ENCODE assay signal across 1 cellular context in genomic region chr12:56636675-56637540, GRCh38.
TF ChIP-seq lines count a peak whose summit lies in the region.

No MANE protein-coding gene starts in this region.

TF ChIP-seq in HepG2, 621 proteins besides CTCF, POLR2A, EP300 and RAD21 (continues in another document):
- peak; percentile 32; the same call in 1 of the 2 replicates for TF ChIP-seq ZNF317 (CRISPR knock-in tag; IDR thresholded peaks at IDR 0.05)
- TF ChIP-seq SIX4 (CRISPR knock-in tag; IDR thresholded peaks at IDR 0.05) = peak; percentile 47; the same call in 1 of the 2 replicates
- peak; percentile 35 for TF ChIP-seq SKI (IDR thresholded peaks at IDR 0.05; ENCODE audit: partially characterized antibody)
- TF ChIP-seq CEBPZ (IDR thresholded peaks at IDR 0.05; ENCODE audit: low read length) = no peak
- no peak for TF ChIP-seq HNRNPL (IDR thresholded peaks at IDR 0.05; ENCODE audit: low read depth, low read length)
- TF ChIP-seq IRX3 (CRISPR knock-in tag; IDR thresholded peaks at IDR 0.05; ENCODE audit: borderline replicate concordance, low read depth) = no peak
- no peak for TF ChIP-seq HHEX (CRISPR knock-in tag; IDR thresholded peaks at IDR 0.05)
- no peak for TF ChIP-seq RELA (CRISPR knock-in tag; IDR thresholded peaks at IDR 0.05)
- TF ChIP-seq PHF5A (CRISPR knock-in tag; IDR thresholded peaks at IDR 0.05; ENCODE audit: low read depth, unreplicated experiment) = peak; percentile 67
- TF ChIP-seq STAG1 (CRISPR knock-in tag; IDR thresholded peaks at IDR 0.05) = peak; percentile 60
- no peak for TF ChIP-seq ZNF639 (CRISPR knock-in tag; conservative IDR thresholded peaks at IDR 0.05)
- TF ChIP-seq ZNF282 (IDR thresholded peaks at IDR 0.05; ENCODE audit: partially characterized antibody) = no peak
- TF ChIP-seq ZFP41 (CRISPR knock-in tag; IDR thresholded peaks at IDR 0.05; ENCODE audit: borderline replicate concordance) = no peak
- no peak for TF ChIP-seq KAT2B (IDR thresholded peaks at IDR 0.05; ENCODE audit: borderline replicate concordance, low read depth, low read length)
- peak; percentile 28; the same call in 1 of the 2 replicates for TF ChIP-seq KAT7 (CRISPR knock-in tag; IDR thresholded peaks at IDR 0.05; ENCODE audit: borderline replicate concordance)
- TF ChIP-seq RERE (CRISPR knock-in tag; IDR thresholded peaks at IDR 0.05; ENCODE audit: low read depth) = no peak
- no peak for TF ChIP-seq ZNF326 (CRISPR knock-in tag; IDR thresholded peaks at IDR 0.05; ENCODE audit: borderline replicate concordance)
- TF ChIP-seq JUNB (CRISPR knock-in tag; IDR thresholded peaks at IDR 0.05; ENCODE audit: borderline replicate concordance) = no peak
- peak; percentile 86; the same call in 1 of the 2 replicates for TF ChIP-seq ZNF772 (CRISPR knock-in tag; IDR thresholded peaks at IDR 0.05)
- no peak for TF ChIP-seq GLI4 (CRISPR knock-in tag; IDR thresholded peaks at IDR 0.05; ENCODE audit: borderline replicate concordance)
- peak; percentile 56; the same call in 1 of the 2 replicates for TF ChIP-seq ELF1 (CRISPR knock-in tag; IDR thresholded peaks at IDR 0.05)
- no peak for TF ChIP-seq MYNN (CRISPR knock-in tag; IDR thresholded peaks at IDR 0.05; ENCODE audit: low read depth)
- 0 out of 2 replicates have a peak, but pooled peaks have one; percentile 37 for TF ChIP-seq ZNF740 (CRISPR knock-in tag; IDR thresholded peaks at IDR 0.05)
- peak; percentile 28; the same call in 1 of the 2 replicates for TF ChIP-seq POGK (CRISPR knock-in tag; conservative IDR thresholded peaks at IDR 0.05)
- TF ChIP-seq ZNF138 (CRISPR knock-in tag; IDR thresholded peaks at IDR 0.05; ENCODE audit: low read depth) = no peak
- TF ChIP-seq ELK4 (CRISPR knock-in tag; IDR thresholded peaks at IDR 0.05; ENCODE audit: borderline replicate concordance) = no peak
- TF ChIP-seq JDP2 (CRISPR knock-in tag; IDR thresholded peaks at IDR 0.05; ENCODE audit: borderline replicate concordance) = no peak
- no peak for TF ChIP-seq ZMAT5 (CRISPR knock-in tag; IDR thresholded peaks at IDR 0.05; ENCODE audit: borderline replicate concordance, low read depth)
- TF ChIP-seq TGIF2 (CRISPR knock-in tag; IDR thresholded peaks at IDR 0.05) = no peak
- no peak for TF ChIP-seq HIC2 (CRISPR knock-in tag; IDR thresholded peaks at IDR 0.05; ENCODE audit: low read depth)
- no peak; the same call in 1 of the 2 replicates for TF ChIP-seq KMT2B (CRISPR knock-in tag; IDR thresholded peaks at IDR 0.05)
- no peak for TF ChIP-seq PRMT3 (CRISPR knock-in tag; IDR thresholded peaks at IDR 0.05; ENCODE audit: borderline replicate concordance, low read depth)
- TF ChIP-seq ZNF703 (CRISPR knock-in tag; IDR thresholded peaks at IDR 0.05; ENCODE audit: borderline replicate concordance) = no peak
- TF ChIP-seq ZBTB38 (CRISPR knock-in tag; IDR thresholded peaks at IDR 0.05) = no peak
- TF ChIP-seq ZNF264 (CRISPR knock-in tag; IDR thresholded peaks at IDR 0.05) = peak; percentile 30; the same call in 1 of the 2 replicates
- TF ChIP-seq ZNF33B (CRISPR knock-in tag; IDR thresholded peaks at IDR 0.05) = no peak
- peak; percentile 45; the same call in 1 of the 2 replicates for TF ChIP-seq ZNF687 (CRISPR knock-in tag; IDR thresholded peaks at IDR 0.05)
- peak; percentile 52 for TF ChIP-seq RXRA (CRISPR knock-in tag; IDR thresholded peaks at IDR 0.05)
- TF ChIP-seq SSRP1 (CRISPR knock-in tag; IDR thresholded peaks at IDR 0.05) = no peak
- TF ChIP-seq ZNF383 (CRISPR knock-in tag; IDR thresholded peaks at IDR 0.05; ENCODE audit: borderline replicate concordance) = no peak
- TF ChIP-seq NRL (CRISPR knock-in tag; IDR thresholded peaks at IDR 0.05; ENCODE audit: borderline replicate concordance) = no peak
- peak; percentile 79 for TF ChIP-seq ATF1 (CRISPR knock-in tag; IDR thresholded peaks at IDR 0.05)
